8 cellular contexts compared by ENCODE assay signal in genomic region chr9:100595391-100596199, GRCh38. TPM values are rescaled to one million over a fixed set of nuclear protein-coding genes. Genes with fewer than 3 reads are reported as not detected.
DNase-seq lines count a peak whose midpoint lies in the region; ATAC-seq, FAIRE-seq and TF ChIP-seq lines count a peak whose summit lies in the region.

No MANE protein-coding gene starts in this region.

- H3K4me1 ChIP-seq in tibial artery = peaks cover 0 to 14% (median 7%) of the 10 kb centered on the region in 4 donors

- DNase-seq in CD14-positive monocyte (ENCODE audit: low spot score) (no peak), GM12891 (ENCODE audit: insufficient read length, low spot score) (no peak), NCI-H748 (lab: John Stamatoyannopoulos, UW; ENCODE audit: unreplicated experiment) (peak; percentile 66), bronchial epithelial cell (ENCODE audit: low read depth) (peak; percentile 56), kidney glomerular epithelial cell (lab: John Stamatoyannopoulos, UW) (peak; percentile 31), tibial artery (no peak), NCI-H1048 (lab: John Stamatoyannopoulos, UW) (no peak)

- H3K27me3 ChIP-seq in bronchial epithelial cell (ENCODE audit: control insufficient read depth, insufficient read depth, low read length) (no peaks in the 10 kb centered on the region), tibial artery (no peaks in the 10 kb centered on the region)

- ATAC-seq in HG03432 (IDR thresholded peaks at IDR 0.05; ENCODE audit: unreplicated experiment) = peak; percentile 47

- FAIRE-seq in GM12891 (lab: Jason Lieb, UNC) (peak; percentile 76), bronchial epithelial cell (lab: Jason Lieb, UNC) (peak; percentile 28)

- H3K9me3 Mint-ChIP-seq in CD14-positive monocyte = peaks cover 0 to 5% (median 0%) of the 10 kb centered on the region in 7 donors

- no peak overlapping the region for H3K27ac ChIP-seq in tibial artery

- H3K36me3 ChIP-seq in bronchial epithelial cell (ENCODE audit: control insufficient read depth, insufficient read depth, low read length) (no peaks in the 10 kb centered on the region), tibial artery (no peaks in the 10 kb centered on the region)

- intact Hi-C loops in CD14-positive monocyte (cut with micrococcal nuclease) (no loop called here), tibial artery (cut with DNase I; ENCODE audit: low total_unique reads) (no loop called here)

- H3K4me3 ChIP-seq in bronchial epithelial cell (ENCODE audit: low read depth, low read length) (no peak overlapping the region), tibial artery (no peak overlapping the region)

- TF ChIP-seq CTCF in CD14-positive monocyte (IDR thresholded peaks at IDR 0.05) = peak; percentile 79
- TF ChIP-seq CTCF in bronchial epithelial cell (IDR thresholded peaks at IDR 0.05; ENCODE audit: insufficient read depth, low read length, severe bottlenecking) = peak; percentile 53
- peak; percentile 75 to 85 for TF ChIP-seq CTCF in tibial artery (IDR thresholded peaks at IDR 0.05)

- H3K36me3 Mint-ChIP-seq in CD14-positive monocyte = no peaks in the 10 kb centered on the region

- peaks cover 14% of the 10 kb centered on the region for H3K4me1 Mint-ChIP-seq in CD14-positive monocyte

- peaks cover 19 to 28% (median 23%) of the 10 kb centered on the region in 3 donors for H3K27me3 Mint-ChIP-seq in CD14-positive monocyte (ENCODE audit: low read depth in 3 of 3)

- no peaks in the 10 kb centered on the region for H3K9me3 ChIP-seq in tibial artery

- TF ChIP-seq POLR2A in GM12891 (IDR thresholded peaks at IDR 0.05; ENCODE audit: low read depth, low read length) = no peak

- peak overlapping the region in 1 of 7 donors; percentile 51 for H3K27ac Mint-ChIP-seq in CD14-positive monocyte

- H3K4me3 Mint-ChIP-seq in CD14-positive monocyte = peak overlapping the region in 1 of 2 donors; percentile 22

TF ChIP-seq in GM12891, 5 proteins besides CTCF, POLR2A, EP300 and RAD21:
- TF ChIP-seq PAX5 (IDR thresholded peaks at IDR 0.05; ENCODE audit: insufficient read depth, low read length, severe bottlenecking) (no peak), POU2F2 (IDR thresholded peaks at IDR 0.05; ENCODE audit: low read depth, low read length) (no peak), SPI1 (IDR thresholded peaks at IDR 0.05; ENCODE audit: low read depth, low read length) (no peak)

RNA-seq across cellular contexts. Expression of gene CAVIN4, which starts 17.7 kb away (rescaled TPM):
- polyA plus RNA-seq in CD14-positive monocyte = not detected
- polyA plus RNA-seq in GM12891 (2012; ENCODE audit: low read depth, missing spikeins) = not detected
- total RNA-seq in bronchial epithelial cell = 0.26 and 0.53 TPM in 2 replicates

Comparison
In these comparisons a context has a peak if more than half of its experiments do, and no peak if none do; other contexts are left out.
1. DNase-seq: peak in NCI-H748 (single experiment), bronchial epithelial cell (single experiment) and kidney glomerular epithelial cell (single experiment); none in CD14-positive monocyte (single experiment), GM12891 (single experiment), tibial artery (0 of 2) and NCI-H1048 (single experiment).
2. Peak in every context shown above with its lines, with median percentiles within 50 percentile points of each other: CTCF ChIP-seq.